Comparison of ENCODE assay signal across 2 cellular contexts in the genomic region with DNA sequence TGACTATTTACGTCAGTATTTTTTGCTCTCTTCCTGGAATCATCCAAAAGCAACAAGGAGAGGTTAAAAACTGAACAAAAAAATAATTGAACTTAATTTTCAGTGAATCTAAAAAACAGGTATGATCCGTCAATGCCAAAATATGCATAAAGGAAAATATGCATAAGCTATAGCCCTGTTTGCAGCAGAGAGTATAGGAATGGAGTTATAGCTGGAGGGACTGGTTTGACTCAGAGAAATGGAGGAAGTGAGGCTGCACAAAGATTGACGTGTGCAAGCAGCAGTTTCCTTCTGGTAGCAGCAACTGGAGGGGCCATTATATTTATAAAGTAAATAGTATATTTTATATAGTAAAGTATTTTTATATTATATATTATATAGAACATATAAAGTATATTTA.
TF ChIP-seq lines count a peak whose summit lies in the region.

No MANE protein-coding gene starts in this region.

TF ChIP-seq in IMR-90, 13 proteins besides CTCF, POLR2A, EP300 and RAD21:
- TF ChIP-seq RFX5 (IDR thresholded peaks at IDR 0.05; ENCODE audit: low read depth, low read length) (no peak), CEBPB (IDR thresholded peaks at IDR 0.05; ENCODE audit: low read depth, low read length) (no peak), CHD1 (IDR thresholded peaks at IDR 0.05; ENCODE audit: low read depth, low read length) (no peak), MAFK (IDR thresholded peaks at IDR 0.05; ENCODE audit: low read depth, low read length) (no peak), NFE2L2 (IDR thresholded peaks at IDR 0.05; ENCODE audit: low read depth, low read length) (no peak), FOS (IDR thresholded peaks at IDR 0.05; ENCODE audit: low read depth, low read length) (no peak), RCOR1 (IDR thresholded peaks at IDR 0.05; ENCODE audit: insufficient replicate concordance, low read length) (no peak), SMC3 (IDR thresholded peaks at IDR 0.05; ENCODE audit: low read depth, low read length) (no peak), MAZ (IDR thresholded peaks at IDR 0.05; ENCODE audit: borderline replicate concordance, low read depth, low read length) (no peak)
- TF ChIP-seq, protein P1, sequence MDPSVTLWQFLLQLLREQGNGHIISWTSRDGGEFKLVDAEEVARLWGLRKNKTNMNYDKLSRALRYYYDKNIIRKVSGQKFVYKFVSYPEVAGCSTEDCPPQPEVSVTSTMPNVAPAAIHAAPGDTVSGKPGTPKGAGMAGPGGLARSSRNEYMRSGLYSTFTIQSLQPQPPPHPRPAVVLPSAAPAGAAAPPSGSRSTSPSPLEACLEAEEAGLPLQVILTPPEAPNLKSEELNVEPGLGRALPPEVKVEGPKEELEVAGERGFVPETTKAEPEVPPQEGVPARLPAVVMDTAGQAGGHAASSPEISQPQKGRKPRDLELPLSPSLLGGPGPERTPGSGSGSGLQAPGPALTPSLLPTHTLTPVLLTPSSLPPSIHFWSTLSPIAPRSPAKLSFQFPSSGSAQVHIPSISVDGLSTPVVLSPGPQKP (IDR thresholded peaks at IDR 0.05; ENCODE audit: borderline replicate concordance, low read depth, low read length): no peak

TF ChIP-seq in GM12878, 131 proteins besides CTCF, POLR2A, EP300 and RAD21:
- no peak for TF ChIP-seq ATF7 (IDR thresholded peaks at IDR 0.05; ENCODE audit: low read depth)
- no peak for TF ChIP-seq SIN3A (IDR thresholded peaks at IDR 0.05; ENCODE audit: low read depth, low read length)
